In genomic region chr12:51011960-51012359, GRCh38 we compare ENCODE assay signal across 1 cellular context.
TF ChIP-seq lines count a peak whose summit lies in the region.

No MANE protein-coding gene starts in this region.

TF ChIP-seq in GM23338, 12 proteins besides CTCF, POLR2A, EP300 and RAD21 (continued from another document):
- TF ChIP-seq ZNF462 (CRISPR knock-in tag; IDR thresholded peaks at IDR 0.05): no peak
- TF ChIP-seq EZH2 (IDR thresholded peaks at IDR 0.05; ENCODE audit: low read depth, unreplicated experiment): no peak
- no peak for TF ChIP-seq JUNB (IDR thresholded peaks at IDR 0.05; ENCODE audit: unreplicated experiment)
- TF ChIP-seq NANOG (IDR thresholded peaks at IDR 0.05; ENCODE audit: borderline replicate concordance): no peak
- no peak for TF ChIP-seq ZNF114 (CRISPR knock-in tag; IDR thresholded peaks at IDR 0.05)
